1 cellular context compared by ENCODE assay signal in the genomic region with DNA sequence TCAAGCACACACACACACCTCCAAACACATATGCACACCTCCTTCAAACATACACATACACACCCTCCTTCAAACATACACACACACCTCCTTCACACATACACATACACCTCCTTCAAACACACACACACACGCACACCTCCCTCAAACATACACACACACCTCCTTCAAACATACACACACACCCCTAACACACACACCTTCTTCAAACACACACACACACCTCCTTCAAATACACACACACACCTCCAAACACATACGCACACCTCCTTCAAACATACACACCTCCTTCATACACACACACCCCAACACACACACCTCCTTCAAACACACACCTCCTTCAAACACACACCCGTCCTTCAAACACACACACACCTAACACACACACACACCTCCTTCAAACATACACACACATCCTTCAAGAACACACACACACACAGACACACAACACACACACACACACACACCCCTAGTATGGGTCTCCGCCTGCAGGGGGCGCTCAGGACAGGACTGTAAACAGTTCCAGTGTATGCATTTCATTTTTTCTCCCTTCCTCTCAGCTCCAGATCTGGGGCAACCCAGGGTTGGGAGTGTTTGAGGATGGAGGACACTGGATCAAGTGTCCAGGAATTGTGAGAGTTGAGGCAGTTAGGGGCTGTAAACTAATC.
A peak's percentile ranks its signal among the peaks of the same experiment; 100 is the strongest.
TF ChIP-seq lines count a peak whose summit lies in the region.

No MANE protein-coding gene starts in this region.

TF ChIP-seq in HEK293, 187 proteins besides CTCF, POLR2A, EP300 and RAD21 (continued from another document and continues in another):
- TF ChIP-seq, protein P1, sequence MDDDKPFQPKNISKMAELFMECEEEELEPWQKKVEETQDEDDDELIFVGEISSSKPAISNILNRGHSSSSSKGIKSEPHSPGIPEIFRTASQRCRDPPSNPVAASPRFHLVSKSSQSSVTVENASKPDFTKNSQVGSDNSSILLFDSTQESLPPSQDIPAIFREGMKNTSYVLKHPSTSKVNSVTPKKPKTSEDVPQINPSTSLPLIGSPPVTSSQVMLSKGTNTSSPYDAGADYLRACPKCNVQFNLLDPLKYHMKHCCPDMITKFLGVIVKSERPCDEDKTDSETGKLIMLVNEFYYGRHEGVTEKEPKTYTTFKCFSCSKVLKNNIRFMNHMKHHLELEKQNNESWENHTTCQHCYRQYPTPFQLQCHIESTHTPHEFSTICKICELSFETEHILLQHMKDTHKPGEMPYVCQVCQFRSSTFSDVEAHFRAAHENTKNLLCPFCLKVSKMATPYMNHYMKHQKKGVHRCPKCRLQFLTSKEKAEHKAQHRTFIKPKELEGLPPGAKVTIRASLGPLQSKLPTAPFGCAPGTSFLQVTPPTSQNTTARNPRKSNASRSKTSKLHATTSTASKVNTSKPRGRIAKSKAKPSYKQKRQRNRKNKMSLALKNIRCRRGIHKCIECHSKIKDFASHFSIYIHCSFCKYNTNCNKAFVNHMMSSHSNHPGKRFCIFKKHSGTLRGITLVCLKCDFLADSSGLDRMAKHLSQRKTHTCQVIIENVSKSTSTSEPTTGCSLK (tag by site-specific recombination; IDR thresholded peaks at IDR 0.05), result no peak
- TF ChIP-seq ZNF223 (tag by site-specific recombination; IDR thresholded peaks at IDR 0.05) (no peak), ZNF549 (tag by site-specific recombination; IDR thresholded peaks at IDR 0.05) (no peak), ZNF404 (tag by site-specific recombination; IDR thresholded peaks at IDR 0.05) (no peak), ZNF843 (tag by site-specific recombination; IDR thresholded peaks at IDR 0.05) (no peak), WT1 (tag by site-specific recombination; IDR thresholded peaks at IDR 0.05) (no peak), GLIS2 (tag by site-specific recombination; IDR thresholded peaks at IDR 0.05) (no peak), ZNF621 (tag by site-specific recombination; IDR thresholded peaks at IDR 0.05) (peak; percentile 30; the same call in 1 of the 2 replicates), ZFP41 (tag by site-specific recombination; IDR thresholded peaks at IDR 0.05; ENCODE audit: borderline replicate concordance) (no peak), ZNF791 (tag by site-specific recombination; IDR thresholded peaks at IDR 0.05) (peak; percentile 61; the same call in 1 of the 2 replicates), SCRT2 (tag by site-specific recombination; IDR thresholded peaks at IDR 0.05) (no peak), OVOL3 (tag by site-specific recombination; IDR thresholded peaks at IDR 0.05) (no peak), ZBTB1 (tag by site-specific recombination; IDR thresholded peaks at IDR 0.05) (no peak), ZNF140 (tag by site-specific recombination; IDR thresholded peaks at IDR 0.05) (no peak; the same call in 1 of the 2 replicates), ZNF530 (tag by site-specific recombination; IDR thresholded peaks at IDR 0.05; ENCODE audit: low read depth) (no peak), SETDB1 (IDR thresholded peaks at IDR 0.05; ENCODE audit: insufficient read length, low read length) (no peak), MEIS1 (CRISPR knock-in tag; IDR thresholded peaks at IDR 0.05; ENCODE audit: borderline replicate concordance) (no peak), ZSCAN30 (tag by site-specific recombination; IDR thresholded peaks at IDR 0.05) (no peak), ZNF544 (tag by site-specific recombination; IDR thresholded peaks at IDR 0.05) (no peak; the same call in 1 of the 2 replicates), ZNF768 (tag by site-specific recombination; IDR thresholded peaks at IDR 0.05) (no peak), KLF1 (tag by site-specific recombination; IDR thresholded peaks at IDR 0.05) (no peak), ZNF629 (tag by site-specific recombination; IDR thresholded peaks at IDR 0.05) (no peak), SCRT1 (tag by site-specific recombination; IDR thresholded peaks at IDR 0.05; ENCODE audit: borderline replicate concordance) (0 out of 2 replicates have a peak, but pooled peaks have one; percentile 10), ZNF157 (tag by site-specific recombination; IDR thresholded peaks at IDR 0.05) (no peak), ZNF19 (tag by site-specific recombination; IDR thresholded peaks at IDR 0.05; ENCODE audit: low read depth) (no peak), ZNF529 (tag by site-specific recombination; IDR thresholded peaks at IDR 0.05; ENCODE audit: insufficient replicate concordance) (no peak), ZNF521 (tag by site-specific recombination; IDR thresholded peaks at IDR 0.05) (0 out of 2 replicates have a peak, but pooled peaks have one; percentile 11), ZNF76 (tag by site-specific recombination; IDR thresholded peaks at IDR 0.05; ENCODE audit: borderline replicate concordance, low read depth) (no peak), ZNF155 (tag by site-specific recombination; IDR thresholded peaks at IDR 0.05) (no peak), ZNF2 (tag by site-specific recombination; IDR thresholded peaks at IDR 0.05) (no peak), ZEB2 (tag by site-specific recombination; IDR thresholded peaks at IDR 0.05) (no peak), HOXA7 (CRISPR knock-in tag; IDR thresholded peaks at IDR 0.05; ENCODE audit: borderline replicate concordance) (no peak), GFI1B (tag by site-specific recombination; IDR thresholded peaks at IDR 0.05) (no peak), ZNF624 (tag by site-specific recombination; IDR thresholded peaks at IDR 0.05) (no peak), ZNF561 (tag by site-specific recombination; IDR thresholded peaks at IDR 0.05; ENCODE audit: borderline replicate concordance) (no peak), ZNF248 (tag by site-specific recombination; IDR thresholded peaks at IDR 0.05) (0 out of 2 replicates have a peak, but pooled peaks have one; percentile 83)
- TF ChIP-seq, protein P2, sequence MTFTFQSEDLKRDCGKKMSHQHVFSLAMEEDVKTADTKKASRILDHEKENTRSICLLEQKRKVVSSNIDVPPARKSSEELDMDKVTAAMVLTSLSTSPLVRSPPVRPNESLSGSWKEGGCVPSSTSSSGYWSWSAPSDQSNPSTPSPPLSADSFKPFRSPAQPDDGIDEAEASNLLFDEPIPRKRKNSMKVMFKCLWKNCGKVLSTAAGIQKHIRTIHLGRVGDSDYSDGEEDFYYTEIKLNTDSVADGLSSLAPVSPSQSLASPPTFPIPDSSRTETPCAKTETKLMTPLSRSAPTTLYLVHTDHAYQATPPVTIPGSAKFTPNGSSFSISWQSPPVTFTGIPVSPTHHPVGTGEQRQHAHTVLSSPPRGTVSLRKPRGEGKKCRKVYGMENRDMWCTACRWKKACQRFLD (tag by site-specific recombination; IDR thresholded peaks at IDR 0.05), result no peak
- TF ChIP-seq, protein P3, sequence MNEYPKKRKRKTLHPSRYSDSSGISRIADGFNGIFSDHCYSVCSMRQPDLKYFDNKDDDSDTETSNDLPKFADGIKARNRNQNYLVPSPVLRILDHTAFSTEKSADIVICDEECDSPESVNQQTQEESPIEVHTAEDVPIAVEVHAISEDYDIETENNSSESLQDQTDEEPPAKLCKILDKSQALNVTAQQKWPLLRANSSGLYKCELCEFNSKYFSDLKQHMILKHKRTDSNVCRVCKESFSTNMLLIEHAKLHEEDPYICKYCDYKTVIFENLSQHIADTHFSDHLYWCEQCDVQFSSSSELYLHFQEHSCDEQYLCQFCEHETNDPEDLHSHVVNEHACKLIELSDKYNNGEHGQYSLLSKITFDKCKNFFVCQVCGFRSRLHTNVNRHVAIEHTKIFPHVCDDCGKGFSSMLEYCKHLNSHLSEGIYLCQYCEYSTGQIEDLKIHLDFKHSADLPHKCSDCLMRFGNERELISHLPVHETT (tag by site-specific recombination; IDR thresholded peaks at IDR 0.05), result no peak
- TF ChIP-seq, protein P4, sequence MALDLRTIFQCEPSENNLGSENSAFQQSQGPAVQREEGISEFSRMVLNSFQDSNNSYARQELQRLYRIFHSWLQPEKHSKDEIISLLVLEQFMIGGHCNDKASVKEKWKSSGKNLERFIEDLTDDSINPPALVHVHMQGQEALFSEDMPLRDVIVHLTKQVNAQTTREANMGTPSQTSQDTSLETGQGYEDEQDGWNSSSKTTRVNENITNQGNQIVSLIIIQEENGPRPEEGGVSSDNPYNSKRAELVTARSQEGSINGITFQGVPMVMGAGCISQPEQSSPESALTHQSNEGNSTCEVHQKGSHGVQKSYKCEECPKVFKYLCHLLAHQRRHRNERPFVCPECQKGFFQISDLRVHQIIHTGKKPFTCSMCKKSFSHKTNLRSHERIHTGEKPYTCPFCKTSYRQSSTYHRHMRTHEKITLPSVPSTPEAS (tag by site-specific recombination; IDR thresholded peaks at IDR 0.05), result peak; percentile 87
- TF ChIP-seq, protein P5, sequence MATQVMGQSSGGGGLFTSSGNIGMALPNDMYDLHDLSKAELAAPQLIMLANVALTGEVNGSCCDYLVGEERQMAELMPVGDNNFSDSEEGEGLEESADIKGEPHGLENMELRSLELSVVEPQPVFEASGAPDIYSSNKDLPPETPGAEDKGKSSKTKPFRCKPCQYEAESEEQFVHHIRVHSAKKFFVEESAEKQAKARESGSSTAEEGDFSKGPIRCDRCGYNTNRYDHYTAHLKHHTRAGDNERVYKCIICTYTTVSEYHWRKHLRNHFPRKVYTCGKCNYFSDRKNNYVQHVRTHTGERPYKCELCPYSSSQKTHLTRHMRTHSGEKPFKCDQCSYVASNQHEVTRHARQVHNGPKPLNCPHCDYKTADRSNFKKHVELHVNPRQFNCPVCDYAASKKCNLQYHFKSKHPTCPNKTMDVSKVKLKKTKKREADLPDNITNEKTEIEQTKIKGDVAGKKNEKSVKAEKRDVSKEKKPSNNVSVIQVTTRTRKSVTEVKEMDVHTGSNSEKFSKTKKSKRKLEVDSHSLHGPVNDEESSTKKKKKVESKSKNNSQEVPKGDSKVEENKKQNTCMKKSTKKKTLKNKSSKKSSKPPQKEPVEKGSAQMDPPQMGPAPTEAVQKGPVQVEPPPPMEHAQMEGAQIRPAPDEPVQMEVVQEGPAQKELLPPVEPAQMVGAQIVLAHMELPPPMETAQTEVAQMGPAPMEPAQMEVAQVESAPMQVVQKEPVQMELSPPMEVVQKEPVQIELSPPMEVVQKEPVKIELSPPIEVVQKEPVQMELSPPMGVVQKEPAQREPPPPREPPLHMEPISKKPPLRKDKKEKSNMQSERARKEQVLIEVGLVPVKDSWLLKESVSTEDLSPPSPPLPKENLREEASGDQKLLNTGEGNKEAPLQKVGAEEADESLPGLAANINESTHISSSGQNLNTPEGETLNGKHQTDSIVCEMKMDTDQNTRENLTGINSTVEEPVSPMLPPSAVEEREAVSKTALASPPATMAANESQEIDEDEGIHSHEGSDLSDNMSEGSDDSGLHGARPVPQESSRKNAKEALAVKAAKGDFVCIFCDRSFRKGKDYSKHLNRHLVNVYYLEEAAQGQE (tag by site-specific recombination; IDR thresholded peaks at IDR 0.05), result no peak
- TF ChIP-seq, protein P6, sequence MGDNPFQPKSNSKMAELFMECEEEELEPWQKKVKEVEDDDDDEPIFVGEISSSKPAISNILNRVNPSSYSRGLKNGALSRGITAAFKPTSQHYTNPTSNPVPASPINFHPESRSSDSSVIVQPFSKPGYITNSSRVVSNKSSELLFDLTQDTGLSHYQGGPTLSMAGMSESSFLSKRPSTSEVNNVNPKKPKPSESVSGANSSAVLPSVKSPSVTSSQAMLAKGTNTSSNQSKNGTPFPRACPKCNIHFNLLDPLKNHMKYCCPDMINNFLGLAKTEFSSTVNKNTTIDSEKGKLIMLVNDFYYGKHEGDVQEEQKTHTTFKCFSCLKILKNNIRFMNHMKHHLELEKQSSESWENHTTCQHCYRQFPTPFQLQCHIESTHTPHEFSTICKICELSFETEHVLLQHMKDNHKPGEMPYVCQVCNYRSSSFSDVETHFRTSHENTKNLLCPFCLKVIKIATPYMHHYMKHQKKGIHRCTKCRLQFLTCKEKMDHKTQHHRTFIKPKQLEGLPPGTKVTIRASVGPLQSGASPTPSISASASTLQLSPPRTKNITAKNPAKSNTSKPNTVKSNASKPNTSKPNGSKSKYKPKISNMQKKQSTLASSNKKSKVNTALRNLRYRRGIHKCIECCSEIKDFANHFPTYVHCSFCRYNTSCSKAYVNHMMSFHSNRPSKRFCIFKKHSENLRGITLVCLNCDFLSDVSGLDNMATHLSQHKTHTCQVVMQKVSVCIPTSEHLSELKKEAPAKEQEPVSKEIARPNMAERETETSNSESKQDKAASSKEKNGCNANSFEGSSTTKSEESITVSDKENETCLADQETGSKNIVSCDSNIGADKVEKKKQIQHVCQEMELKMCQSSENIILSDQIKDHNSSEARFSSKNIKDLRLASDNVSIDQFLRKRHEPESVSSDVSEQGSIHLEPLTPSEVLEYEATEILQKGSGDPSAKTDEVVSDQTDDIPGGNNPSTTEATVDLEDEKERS (tag by site-specific recombination; IDR thresholded peaks at IDR 0.05), result no peak
- TF ChIP-seq, protein P7, sequence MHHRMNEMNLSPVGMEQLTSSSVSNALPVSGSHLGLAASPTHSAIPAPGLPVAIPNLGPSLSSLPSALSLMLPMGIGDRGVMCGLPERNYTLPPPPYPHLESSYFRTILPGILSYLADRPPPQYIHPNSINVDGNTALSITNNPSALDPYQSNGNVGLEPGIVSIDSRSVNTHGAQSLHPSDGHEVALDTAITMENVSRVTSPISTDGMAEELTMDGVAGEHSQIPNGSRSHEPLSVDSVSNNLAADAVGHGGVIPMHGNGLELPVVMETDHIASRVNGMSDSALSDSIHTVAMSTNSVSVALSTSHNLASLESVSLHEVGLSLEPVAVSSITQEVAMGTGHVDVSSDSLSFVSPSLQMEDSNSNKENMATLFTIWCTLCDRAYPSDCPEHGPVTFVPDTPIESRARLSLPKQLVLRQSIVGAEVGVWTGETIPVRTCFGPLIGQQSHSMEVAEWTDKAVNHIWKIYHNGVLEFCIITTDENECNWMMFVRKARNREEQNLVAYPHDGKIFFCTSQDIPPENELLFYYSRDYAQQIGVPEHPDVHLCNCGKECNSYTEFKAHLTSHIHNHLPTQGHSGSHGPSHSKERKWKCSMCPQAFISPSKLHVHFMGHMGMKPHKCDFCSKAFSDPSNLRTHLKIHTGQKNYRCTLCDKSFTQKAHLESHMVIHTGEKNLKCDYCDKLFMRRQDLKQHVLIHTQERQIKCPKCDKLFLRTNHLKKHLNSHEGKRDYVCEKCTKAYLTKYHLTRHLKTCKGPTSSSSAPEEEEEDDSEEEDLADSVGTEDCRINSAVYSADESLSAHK (tag by site-specific recombination; IDR thresholded peaks at IDR 0.05), result no peak
- TF ChIP-seq, protein P8, sequence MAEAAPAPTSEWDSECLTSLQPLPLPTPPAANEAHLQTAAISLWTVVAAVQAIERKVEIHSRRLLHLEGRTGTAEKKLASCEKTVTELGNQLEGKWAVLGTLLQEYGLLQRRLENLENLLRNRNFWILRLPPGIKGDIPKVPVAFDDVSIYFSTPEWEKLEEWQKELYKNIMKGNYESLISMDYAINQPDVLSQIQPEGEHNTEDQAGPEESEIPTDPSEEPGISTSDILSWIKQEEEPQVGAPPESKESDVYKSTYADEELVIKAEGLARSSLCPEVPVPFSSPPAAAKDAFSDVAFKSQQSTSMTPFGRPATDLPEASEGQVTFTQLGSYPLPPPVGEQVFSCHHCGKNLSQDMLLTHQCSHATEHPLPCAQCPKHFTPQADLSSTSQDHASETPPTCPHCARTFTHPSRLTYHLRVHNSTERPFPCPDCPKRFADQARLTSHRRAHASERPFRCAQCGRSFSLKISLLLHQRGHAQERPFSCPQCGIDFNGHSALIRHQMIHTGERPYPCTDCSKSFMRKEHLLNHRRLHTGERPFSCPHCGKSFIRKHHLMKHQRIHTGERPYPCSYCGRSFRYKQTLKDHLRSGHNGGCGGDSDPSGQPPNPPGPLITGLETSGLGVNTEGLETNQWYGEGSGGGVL (tag by site-specific recombination; IDR thresholded peaks at IDR 0.05), result no peak
